In genomic region chr18:78962098-78962497, GRCh38 we compare ENCODE assay signal across 37 cellular contexts. TPM values are rescaled to one million over a fixed set of nuclear protein-coding genes. Genes with fewer than 3 reads are reported as not detected.
"Had no signal": no experiment of that assay in that cellular context is flagged by ENCODE, and none has a peak within 500 bp of the region (broad histone marks: within the 10 kb centered on the region; RNA-seq: fewer than 3 reads in every experiment).

No MANE protein-coding gene starts in this region.

- H3K4me1 ChIP-seq: adrenal gland, body of pancreas, breast epithelium had no signal

- ATAC-seq: activated CD8-positive, alpha-beta T cell treated with anti-CD3 and anti-CD28 coated beads for 36 hours; activated naive CD4-positive, alpha-beta T cell treated with anti-CD3 and anti-CD28 coated beads, Interleukin-2, amount 50 U/mL, for 72 hours; activated T-cell treated with anti-CD3 and anti-CD28 coated beads, Interleukin-2, amount 50 U/mL, for 4 hours; activated T-cell treated with anti-CD3 and anti-CD28 coated beads, Interleukin-2, amount 50 U/mL, for 72 hours; activated T-helper 17 cell treated with anti-CD3 and anti-CD28 coated beads, Interleukin-2, amount 50 U/mL, for 72 hours; body of pancreas had no signal

- H3K4me3 ChIP-seq: adrenal gland, body of pancreas, breast epithelium, cardiac muscle cell had no signal

- FAIRE-seq: TTC549 had no signal

- H3K27ac ChIP-seq: adrenal gland, body of pancreas, brain microvascular endothelial cell, breast epithelium, cardiac muscle cell, VCaP had no signal

- H3K27me3 ChIP-seq: adrenal gland, body of pancreas, brain microvascular endothelial cell, cardiac muscle cell had no signal

- DNase-seq: activated B cell treated with CpG ODN at 0.5 μM for 24 hours; activated CD4-positive, alpha-beta memory T cell treated with anti-CD3 and anti-CD28 coated beads for 36 hours; activated CD4-positive, alpha-beta T cell treated with anti-CD3 and anti-CD28 coated beads for 4 hours; activated CD4-positive, alpha-beta T cell treated with anti-CD3 and anti-CD28 coated beads, Interleukin-2, amount 10 ng/mL, durations not matched to agents 24 days and 14 days; activated CD4-positive, alpha-beta T cell treated with anti-CD3 and anti-CD28 coated beads, Interleukin-2, amount 50 U/mL, for 1 hour; activated CD4-positive, alpha-beta T cell treated with anti-CD3 and anti-CD28 coated beads, Interleukin-2, amount 50 U/mL, for 4 hours; activated CD4-positive, CD25-positive, alpha-beta regulatory T cell treated with anti-CD3 and anti-CD28 coated beads, Interleukin-2, amount 50 U/mL, for 72 hours; activated CD8-positive, alpha-beta memory T cell treated with anti-CD3 and anti-CD28 coated beads, Interleukin-2, amount 50 U/mL, for 4 hours; activated CD8-positive, alpha-beta T cell treated with anti-CD3 and anti-CD28 coated beads for 36 hours; activated effector memory CD4-positive, alpha-beta T cell treated with anti-CD3 and anti-CD28 coated beads, Interleukin-2, amount 50 U/mL, for 16 hours; activated gamma-delta T cell treated with Interleukin-2 at 50 U/mL for 16 hours; activated naive CD4-positive, alpha-beta T cell; activated naive CD4-positive, alpha-beta T cell treated with anti-CD3 and anti-CD28 coated beads for 36 hours; activated naive CD4-positive, alpha-beta T cell treated with anti-CD3 and anti-CD28 coated beads, Interleukin-2, amount 50 U/mL, for 16 hours; activated naive CD8-positive, alpha-beta T cell treated with anti-CD3 and anti-CD28 coated beads for 36 hours; activated T-cell treated with anti-CD3 and anti-CD28 coated beads for 4 hours; activated T-cell treated with anti-CD3 and anti-CD28 coated beads, Interleukin-2, amount 50 U/mL, for 1 hour; activated T-cell treated with anti-CD3 and anti-CD28 coated beads, Interleukin-2, amount 50 U/mL, for 4 hours; activated T-cell treated with anti-CD3 and anti-CD28 coated beads, Interleukin-2, amount 50 U/mL, for 72 hours; adrenal gland; amniotic stem cell; aorta; body of pancreas; brain microvascular endothelial cell; caudate nucleus; cerebellar nuclear complex; T-helper 1 cell; T-helper 2 cell; T-helper 9 cell had no signal

- H3K36me3 ChIP-seq: adrenal gland, brain microvascular endothelial cell, breast epithelium, cardiac muscle cell had no signal

- H3K9me3 ChIP-seq: adrenal gland, body of pancreas had no signal

RNA-seq across cellular contexts. Expression of gene SALL3, which starts 17.5 kb away (rescaled TPM):
- total RNA-seq: activated B cell treated with CpG ODN at 0.5 μM for 24 hours; activated CD4-positive, alpha-beta memory T cell treated with anti-CD3 and anti-CD28 coated beads for 36 hours; activated CD4-positive, alpha-beta T cell treated with anti-CD3 and anti-CD28 coated beads, Interleukin-2, amount 10 ng/mL, durations not matched to agents 24 days and 14 days; activated CD8-positive, alpha-beta T cell treated with anti-CD3 and anti-CD28 coated beads for 36 hours; activated naive CD4-positive, alpha-beta T cell treated with anti-CD3 and anti-CD28 coated beads for 36 hours; activated naive CD4-positive, alpha-beta T cell treated with anti-CD3 and anti-CD28 coated beads, Interleukin-2, amount 50 U/mL, for 72 hours; activated naive CD8-positive, alpha-beta T cell treated with anti-CD3 and anti-CD28 coated beads for 36 hours; activated T-cell treated with anti-CD3 and anti-CD28 coated beads, Interleukin-2, amount 50 U/mL, for 4 hours; activated T-cell treated with anti-CD3 and anti-CD28 coated beads, Interleukin-2, amount 50 U/mL, for 72 hours; activated T-helper 1 cell treated with anti-CD3 and anti-CD28 coated beads, Interleukin-12 subunit alpha, Interleukin-12 subunit beta, Interleukin-2, Interleukin-4 antibody, amounts not matched to agents 30 ng/mL and 10 ng/mL and 1 ng/mL, durations not matched to agents 14 hours and 24 hours and 36 hours; activated T-helper 17 cell treated with anti-CD3 and anti-CD28 coated beads, Interleukin-2, amount 50 U/mL, for 72 hours; body of pancreas; breast epithelium; chondrocyte had no signal
- polyA plus RNA-seq: adrenal gland, aorta had no signal
